11 cellular contexts compared by ENCODE assay signal in genomic region chr10:11553773-11554381, GRCh38. TPM values are rescaled to one million over a fixed set of nuclear protein-coding genes. Genes with fewer than 3 reads are reported as not detected.
A peak's percentile ranks its signal among the peaks of the same experiment; 100 is the strongest.
DNase-seq lines count a peak whose midpoint lies in the region; ATAC-seq, FAIRE-seq and TF ChIP-seq lines count a peak whose summit lies in the region.
"Had no signal": no experiment of that assay in that cellular context is flagged by ENCODE, and none has a peak within 500 bp of the region (broad histone marks: within the 10 kb centered on the region; RNA-seq: fewer than 3 reads in every experiment).

No MANE protein-coding gene starts in this region.

- DNase-seq in activated T-cell treated with anti-CD3 and anti-CD28 coated beads, Interleukin-2, amount 50 U/mL, for 4 hours: no peak
- DNase-seq in activated T-cell treated with anti-CD3 and anti-CD28 coated beads for 4 hours: no peak
- peak; percentile 91 for DNase-seq in MM.1S
- DNase-seq in stimulated activated naive B cell treated with anti-CD40 and anti-IgM and Interleukin-4, amounts not matched to agents 10 μg/mL and 1 μg/mL and 100 μg/mL, for 72 hours: no peak
- DNase-seq in RWPE1 (ENCODE audit: low spot score): no peak
- DNase-seq in D721Med (ENCODE audit: insufficient read length, low spot score): no peak
- DNase-seq in Right ventricle myocardium inferior (ENCODE audit: missing footprints): no peak
- DNase-seq: SK-N-SH had no signal

- peak overlapping the region; percentile 46 for H3K4me3 ChIP-seq in MM.1S (ENCODE audit: low read length)

- H3K79me2 ChIP-seq in MM.1S (ENCODE audit: low read length): no peaks in the 10 kb centered on the region

- H3K4me1 ChIP-seq in MM.1S (ENCODE audit: low read length): peaks cover 31% of the 10 kb centered on the region

- no peak for FAIRE-seq in D721Med (lab: Jason Lieb, UNC)
- FAIRE-seq: bronchial epithelial cell, islet of Langerhans had no signal

- no peak for TF ChIP-seq CTCF in MM.1S (IDR thresholded peaks at IDR 0.05; ENCODE audit: low read length)
- no peak for TF ChIP-seq CTCF in RWPE1 (conservative IDR thresholded peaks at IDR 0.05; ENCODE audit: low read depth)
- TF ChIP-seq CTCF in D721Med (IDR thresholded peaks at IDR 0.05; ENCODE audit: insufficient read depth, missing control alignments): no peak

- no peaks in the 10 kb centered on the region for H3K36me3 Mint-ChIP-seq in activated T-cell treated with anti-CD3 and anti-CD28 coated beads, Interleukin-2, amount 50 U/mL, for 4 hours (ENCODE audit: insufficient read depth)
- peaks cover 18 to 20% of the 10 kb centered on the region in 2 donors for H3K36me3 Mint-ChIP-seq in stimulated activated naive B cell treated with anti-CD40 and anti-IgM and Interleukin-4, amounts not matched to agents 10 μg/mL and 1 μg/mL and 100 μg/mL, for 72 hours

- H3K27me3 Mint-ChIP-seq in activated T-cell treated with anti-CD3 and anti-CD28 coated beads, Interleukin-2, amount 50 U/mL, for 4 hours (ENCODE audit: low read depth): no peaks in the 10 kb centered on the region
- H3K27me3 Mint-ChIP-seq in stimulated activated naive B cell treated with anti-CD40 and anti-IgM and Interleukin-4, amounts not matched to agents 10 μg/mL and 1 μg/mL and 100 μg/mL, for 72 hours: no peaks in the 10 kb centered on the region

- H2AFZ ChIP-seq in MM.1S (ENCODE audit: low read length): no peak overlapping the region

- H3K36me3 ChIP-seq in MM.1S (replicated peaks; ENCODE audit: insufficient read depth, low read length): no peaks in the 10 kb centered on the region

- H3K27ac Mint-ChIP-seq in stimulated activated naive B cell treated with anti-CD40 and anti-IgM and Interleukin-4, amounts not matched to agents 10 μg/mL and 1 μg/mL and 100 μg/mL, for 72 hours: peak overlapping the region; percentile 84

- H3K27ac ChIP-seq in MM.1S (ENCODE audit: low read length) (peak overlapping the region; percentile 60; the same call in 1 of the 2 replicates), RWPE1 (no peak overlapping the region)

- no peak overlapping the region for H3K4me3 Mint-ChIP-seq in activated T-cell treated with anti-CD3 and anti-CD28 coated beads, Interleukin-2, amount 50 U/mL, for 4 hours
- peak overlapping the region; percentile 60 to 66 for H3K4me3 Mint-ChIP-seq in stimulated activated naive B cell treated with anti-CD40 and anti-IgM and Interleukin-4, amounts not matched to agents 10 μg/mL and 1 μg/mL and 100 μg/mL, for 72 hours

- H3K27me3 ChIP-seq in MM.1S (replicated peaks; ENCODE audit: insufficient read depth, low read length): no peaks in the 10 kb centered on the region

- H4K20me1 ChIP-seq in MM.1S (ENCODE audit: insufficient read depth, low read length): no peaks in the 10 kb centered on the region

- no peaks in the 10 kb centered on the region for H3K9me3 ChIP-seq in MM.1S (replicated peaks; ENCODE audit: insufficient read depth, low read length)
- H3K9me3 ChIP-seq: SK-N-SH had no signal

- H3K9me2 ChIP-seq in MM.1S (replicated peaks; ENCODE audit: insufficient read depth, low read length): no peaks in the 10 kb centered on the region
- H3K9me2 ChIP-seq: SK-N-SH had no signal

- ATAC-seq in activated T-cell treated with anti-CD3 and anti-CD28 coated beads, Interleukin-2, amount 50 U/mL, for 4 hours: peak; percentile 44 to 45
- ATAC-seq in HG02610 (IDR thresholded peaks at IDR 0.05; ENCODE audit: unreplicated experiment): peak; percentile 81
- ATAC-seq in stimulated activated naive B cell treated with anti-CD40 and anti-IgM and Interleukin-4, amounts not matched to agents 10 μg/mL and 1 μg/mL and 100 μg/mL, for 72 hours (replicated peaks): peak; percentile 85 to 89
- no peak for ATAC-seq in Right ventricle myocardium inferior

- intact Hi-C loops in Right ventricle myocardium inferior (cut with DNase I): no loop called here

- CTCF ChIA-PET in RWPE1 (lab: Yijun Ruan, JAX): interaction anchor here (0.7 kb wide), 1 partner anchor 9 kb away, joined by 3 read pairs; no protein-coding TSS in a partner anchor

- H3K9me3 Mint-ChIP-seq in activated T-cell treated with anti-CD3 and anti-CD28 coated beads, Interleukin-2, amount 50 U/mL, for 4 hours: no peaks in the 10 kb centered on the region
- H3K9me3 Mint-ChIP-seq in stimulated activated naive B cell treated with anti-CD40 and anti-IgM and Interleukin-4, amounts not matched to agents 10 μg/mL and 1 μg/mL and 100 μg/mL, for 72 hours: peaks cover 7 to 8% of the 10 kb centered on the region in 2 donors

- no peak overlapping the region for H3K9ac ChIP-seq in MM.1S (ENCODE audit: low read length)
- H3K9ac ChIP-seq: SK-N-SH had no signal

- H3K4me2 ChIP-seq in MM.1S (ENCODE audit: low read depth, low read length): peak overlapping the region; percentile 74; the same call in 1 of the 2 replicates

- H3K4me1 Mint-ChIP-seq in activated T-cell treated with anti-CD3 and anti-CD28 coated beads, Interleukin-2, amount 50 U/mL, for 4 hours (ENCODE audit: low read depth): peaks cover 24% of the 10 kb centered on the region
- H3K4me1 Mint-ChIP-seq in stimulated activated naive B cell treated with anti-CD40 and anti-IgM and Interleukin-4, amounts not matched to agents 10 μg/mL and 1 μg/mL and 100 μg/mL, for 72 hours: peaks cover 56 to 78% of the 10 kb centered on the region in 2 donors

- H3F3A ChIP-seq in MM.1S (ENCODE audit: insufficient read depth, low read length): peaks cover 10% of the 10 kb centered on the region

- POLR2A ChIA-PET in RWPE1 (lab: Yijun Ruan, JAX; ENCODE audit: low non-redundant PET): interaction anchor here (0.7 kb wide), 1 partner anchor 1316 kb away, joined by 3 read pairs; no protein-coding TSS in a partner anchor

RNA-seq across cellular contexts. Expression of gene USP6NL, which starts 57.6 kb away (rescaled TPM):
- 1 to 10 TPM; 4.7 to 5.3 (median 4.7) TPM for total RNA-seq in activated T-cell treated with anti-CD3 and anti-CD28 coated beads, Interleukin-2, amount 50 U/mL, for 4 hours
- 6.4 TPM for total RNA-seq in Right ventricle myocardium inferior
